8 cellular contexts compared by ENCODE assay signal in the genomic region with DNA sequence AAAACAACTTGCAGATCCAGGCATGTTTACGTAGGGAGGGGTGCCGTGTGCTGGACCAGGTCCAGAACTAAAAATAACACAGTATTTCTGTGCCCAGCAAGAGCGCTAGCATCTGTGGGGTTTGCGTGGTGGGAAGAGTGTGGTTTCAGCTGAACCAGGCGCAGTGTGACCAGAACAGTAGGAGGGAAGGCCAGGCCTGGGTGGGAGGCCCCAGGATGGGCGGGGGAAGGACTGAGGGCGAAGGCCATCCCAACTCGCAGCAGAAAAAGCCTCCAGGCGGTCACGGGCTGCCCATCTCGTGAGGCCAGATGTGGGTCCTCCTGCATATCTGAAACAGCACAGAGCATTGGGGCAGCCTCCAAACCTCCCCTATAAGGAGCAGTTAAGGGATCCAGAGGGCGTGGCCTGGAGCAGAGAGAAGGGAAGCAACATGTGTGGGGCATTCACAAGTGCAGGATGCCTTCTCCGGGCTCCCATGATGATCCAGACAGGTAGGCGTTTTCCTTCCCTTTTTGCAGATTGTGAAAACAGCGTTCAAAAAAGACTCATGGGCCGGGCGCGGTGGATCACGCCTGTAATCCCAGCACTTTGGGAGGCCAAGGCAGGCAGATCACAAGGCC. TPM values are rescaled to one million over a fixed set of nuclear protein-coding genes. Genes with fewer than 3 reads are reported as not detected.
DNase-seq lines count a peak whose midpoint lies in the region; ATAC-seq and TF ChIP-seq lines count a peak whose summit lies in the region.

No MANE protein-coding gene starts in this region.

- no peaks in the 10 kb centered on the region for H3K79me2 ChIP-seq in GM23248 (ENCODE audit: insufficient read depth)

- no peaks in the 10 kb centered on the region for H3K9me2 ChIP-seq in GM23248 (ENCODE audit: insufficient read depth)

- no peaks in the 10 kb centered on the region for H4K20me1 ChIP-seq in GM23248 (ENCODE audit: insufficient read depth)

- ATAC-seq in heart right ventricle (peak; percentile 46 to 79 (median 76)), GM21381 (IDR thresholded peaks at IDR 0.05; ENCODE audit: unreplicated experiment) (no peak)

- H3K9me3 ChIP-seq in GM23248 (ENCODE audit: low read depth) (no peaks in the 10 kb centered on the region), heart right ventricle (peaks cover 0 to 5% (median 0%) of the 10 kb centered on the region in 11 donors), skeletal muscle tissue (ENCODE audit: control insufficient read depth in 3 of 3, low read length in 3 of 3) (no peaks in the 10 kb centered on the region)

- peaks cover 23% of the 10 kb centered on the region for H3F3A ChIP-seq in GM23248 (ENCODE audit: insufficient read depth)

- H3K4me3 ChIP-seq in GM23248 = no peak overlapping the region
- peak overlapping the region in 2 of 10 donors; percentile 6 to 21 for H3K4me3 ChIP-seq in heart right ventricle
- peak overlapping the region in 2 of 3 donors; percentile 22 to 32 for H3K4me3 ChIP-seq in skeletal muscle tissue (ENCODE audit: low read length in 3 of 3)

- H3K36me3 ChIP-seq in GM23248 (ENCODE audit: low read depth) (no peaks in the 10 kb centered on the region), heart right ventricle (no peaks in the 10 kb centered on the region), skeletal muscle tissue (ENCODE audit: control insufficient read depth in 3 of 3, insufficient read depth in 3 of 3, low read length in 3 of 3) (no peaks in the 10 kb centered on the region)

- peak overlapping the region; percentile 56 for H3K9ac ChIP-seq in GM23248
- peak overlapping the region in 2 of 3 donors; percentile 22 to 33 for H3K9ac ChIP-seq in skeletal muscle tissue (ENCODE audit: low read depth in 1 of 3, low read length in 3 of 3)

- in situ Hi-C loops in GM23248 (cut with MboI) = loop anchor here (10.0 kb wide), 1 partner anchor 118 kb away; no protein-coding TSS in a partner anchor

- intact Hi-C loops in heart right ventricle (cut with DNase I) = loop anchor here in 2 of 10 donors (5.0 kb wide), 2 partner anchors 115 to 120 kb away; no protein-coding TSS in a partner anchor

- WGBS in GM23248 (ENCODE audit: low coverage in 1 of 2, low lambda C conversion rate in 2 of 2, missing lambda C conversion rate in 2 of 2), 2 experiments = 36 to 42% methylated on average over 16 to 19 of the region's 19 CpGs
- 34% methylated on average over 19 of the region's 19 CpGs for WGBS in heart right ventricle, 2 donors

- H3K27me3 ChIP-seq in GM23248 (replicated peaks; ENCODE audit: insufficient read depth) (no peaks in the 10 kb centered on the region), heart right ventricle (no peaks in the 10 kb centered on the region), skeletal muscle tissue (ENCODE audit: control insufficient read depth in 3 of 3, insufficient read depth in 3 of 3, low read length in 3 of 3) (peaks cover 0 to 4% (median 0%) of the 10 kb centered on the region in 3 donors)

- H3K4me1 ChIP-seq in GM23248 (ENCODE audit: insufficient read depth) (peaks cover 47% of the 10 kb centered on the region), heart right ventricle (peaks cover 21 to 69% (median 44%) of the 10 kb centered on the region in 9 donors), skeletal muscle tissue (ENCODE audit: control insufficient read depth in 3 of 3, insufficient read depth in 3 of 3, low read length in 3 of 3) (peaks cover 33 to 48% (median 39%) of the 10 kb centered on the region in 3 donors)

- H3K4me2 ChIP-seq in GM23248 (ENCODE audit: unreplicated experiment) = peak overlapping the region; percentile 37

- H2AFZ ChIP-seq in GM23248 = peak overlapping the region; percentile 65

- peak; percentile 77 for DNase-seq in GM23248
- peak; percentile 61 for DNase-seq in SK-N-DZ (ENCODE audit: low spot score)
- peak; percentile 59 to 69 for DNase-seq in heart right ventricle
- DNase-seq in activated effector memory CD4-positive, alpha-beta T cell treated with Interleukin-2 at 50 U/mL for 16 hours = no peak
- DNase-seq in SKM-1 (lab: John Stamatoyannopoulos, UW; ENCODE audit: unreplicated experiment) = no peak
- no peak for DNase-seq in NCI-H1436 treated with DMSO at 0.1 percent for 48 hours (lab: John Stamatoyannopoulos, UW)

- TF ChIP-seq CTCF in heart right ventricle (IDR thresholded peaks at IDR 0.05) = no peak

- H3K27ac ChIP-seq in GM23248 = peak overlapping the region; percentile 41
- H3K27ac ChIP-seq in heart right ventricle = peak overlapping the region; percentile 50 to 80 (median 66)
- peak overlapping the region; percentile 50 for H3K27ac ChIP-seq in skeletal muscle tissue (ENCODE audit: low read depth, low read length)

RNA-seq across cellular contexts. Expression of gene CD9, which starts 17.8 kb away (rescaled TPM):
- total RNA-seq in GM23248 (2014; rRNA removed; shearing (Covaris generic)) = 24.7 and 28.6 TPM in 2 replicates
- 45.1 and 46.9 TPM in 2 replicates for polyA plus RNA-seq in GM23248 (2016; fragmentation: Nextera tagmentation; extraction: Ambion mirVana)
- 108 and 135 TPM in 2 replicates for polyA plus RNA-seq in SK-N-DZ (2014; cell fraction: cytosol; rRNA removed)
- 46.5 and 66.6 TPM in 2 replicates for polyA plus RNA-seq in SK-N-DZ (2014; cell fraction: nucleus; rRNA removed)
- 10 to 100 TPM; 24.8 to 70.4 (median 52.8) TPM for total RNA-seq in heart right ventricle
- 100 to 1,000 TPM in 1 of 2 donors, 10 to 100 TPM in 1; 52.3 to 109 TPM for polyA plus RNA-seq in heart right ventricle
- 62.6 TPM for total RNA-seq in skeletal muscle tissue

RNA-seq across cellular contexts. Expression of gene VWF, which starts 57.9 kb away (rescaled TPM):
- total RNA-seq in GM23248 (2014; rRNA removed; shearing (Covaris generic)) = not detected in 2 replicates
- polyA plus RNA-seq in GM23248 (2016; fragmentation: Nextera tagmentation; extraction: Ambion mirVana) = 0.03 and 0.14 TPM in 2 replicates
- 0.16 and 0.23 TPM in 2 replicates for polyA plus RNA-seq in SK-N-DZ (2014; cell fraction: cytosol; rRNA removed)
- polyA plus RNA-seq in SK-N-DZ (2014; cell fraction: nucleus; rRNA removed) = 0.31 and 0.36 TPM in 2 replicates
- total RNA-seq in heart right ventricle = 100 to 1,000 TPM; 163 to 480 (median 275) TPM
- polyA plus RNA-seq in heart right ventricle = 100 to 1,000 TPM; 104 to 254 TPM
- 58.5 TPM for total RNA-seq in skeletal muscle tissue

Comparison
In these comparisons a context has a peak if more than half of its experiments do, and no peak if none do; other contexts are left out.
1. DNase-seq: peak in GM23248 (single experiment), SK-N-DZ (single experiment) and heart right ventricle (2 of 2); none in activated effector memory CD4-positive, alpha-beta T cell treated with Interleukin-2 at 50 U/mL for 16 hours (single experiment), SKM-1 (single experiment) and NCI-H1436 treated with DMSO at 0.1 percent for 48 hours (single experiment).
2. RNA of gene VWF, which starts 57.9 kb away (total RNA-seq): 163 to 480 TPM in heart right ventricle and 58.5 TPM in skeletal muscle tissue (single experiment); not detected in GM23248; every median in the first group is over 10 times any median in the second.
3. Peak in every context shown above with its lines, with median percentiles within 50 percentile points of each other: H3K27ac ChIP-seq.